Comparison of ENCODE assay signal across 23 cellular contexts in the genomic region with DNA sequence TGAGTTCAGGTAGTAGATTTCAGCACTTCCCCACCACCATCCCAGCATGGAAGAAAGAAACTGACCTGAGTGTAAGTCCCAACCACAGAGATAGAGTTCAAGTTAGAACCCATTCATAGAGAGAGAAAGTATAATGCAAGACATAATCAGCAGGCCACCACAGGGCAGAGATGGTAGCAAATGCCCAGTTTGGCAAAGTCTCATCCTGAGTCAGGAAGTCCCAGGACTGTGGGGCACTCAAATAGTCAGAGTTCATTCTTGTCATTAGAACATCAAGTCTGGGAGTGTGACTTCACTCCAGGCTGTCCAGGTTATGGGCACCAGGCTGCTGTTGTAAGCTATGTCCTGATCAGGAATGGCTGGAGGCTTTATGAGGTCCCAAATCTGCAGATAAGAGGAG.
"Had no signal": no experiment of that assay in that cellular context is flagged by ENCODE, and none has a peak within 500 bp of the region (broad histone marks: within the 10 kb centered on the region; RNA-seq: fewer than 3 reads in every experiment).

No MANE protein-coding gene starts in this region.

- H3K36me3 ChIP-seq: colonic mucosa, heart right ventricle, left lung, lower lobe of right lung had no signal

- H3K27me3 ChIP-seq: colonic mucosa, left lung had no signal

- H3K4me1 ChIP-seq: colonic mucosa, foreskin keratinocyte, heart right ventricle, left lung, lower lobe of right lung had no signal

- DNase-seq: colonic mucosa; cortex of kidney; effector CD8-positive, alpha-beta T cell; effector memory CD8-positive, alpha-beta T cell; endodermal cell; erythroblast; foreskin keratinocyte; glutamatergic neuron; head of caudate nucleus; heart right ventricle; hippocampal formation; left cardiac atrium; left lung; left ventricle myocardium superior; lower lobe of right lung; mesenchymal stem cell; mucosa of descending colon had no signal

- H3K4me3 ChIP-seq: colonic mucosa, heart right ventricle, left lung, lower lobe of right lung, mucosa of descending colon had no signal

- FAIRE-seq: endometrium, frontal cortex, islet of Langerhans, keratinocyte had no signal

- H3K27ac ChIP-seq: colonic mucosa, epithelial cell of prostate, foreskin keratinocyte, heart right ventricle, left lung, lower lobe of right lung had no signal

- H3K9me3 ChIP-seq: colonic mucosa, heart right ventricle, left lung, lower lobe of right lung, mucosa of descending colon had no signal

- ATAC-seq: effector memory CD8-positive, alpha-beta T cell; esophagus mucosa; foreskin keratinocyte; heart right ventricle; left lung; left ventricle myocardium superior; lower lobe of right lung; mucosa of descending colon had no signal
